23 cellular contexts compared by ENCODE assay signal in the genomic region with DNA sequence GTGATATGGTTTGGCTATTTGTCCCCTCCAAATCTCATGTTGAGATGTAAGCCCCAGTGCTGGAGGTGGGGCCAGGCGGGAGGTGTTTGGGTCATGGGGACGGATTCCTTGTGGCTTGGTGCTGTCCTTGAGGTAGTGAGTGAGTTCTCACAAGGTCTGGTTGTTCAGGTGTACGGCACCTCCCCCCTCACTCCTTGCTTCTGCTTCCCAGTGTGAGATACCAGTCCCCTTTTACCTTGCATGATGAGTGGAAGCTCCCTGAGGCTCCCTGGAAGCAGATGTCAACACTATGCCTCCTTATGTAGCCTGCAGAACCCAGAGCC.
A peak's percentile ranks its signal among the peaks of the same experiment; 100 is the strongest.
DNase-seq lines count a peak whose midpoint lies in the region; ATAC-seq and TF ChIP-seq lines count a peak whose summit lies in the region.
"Had no signal": no experiment of that assay in that cellular context is flagged by ENCODE, and none has a peak within 500 bp of the region (broad histone marks: within the 10 kb centered on the region; RNA-seq: fewer than 3 reads in every experiment).

No MANE protein-coding gene starts in this region.

- no peaks in the 10 kb centered on the region for H3K79me2 ChIP-seq in MM.1S (ENCODE audit: low read length)
- H3K79me2 ChIP-seq in osteoblast (ENCODE audit: insufficient read depth, low read length), result no peaks in the 10 kb centered on the region

- H3K4me3 ChIP-seq in BLaER1 (no peak overlapping the region), MM.1S (ENCODE audit: low read length) (no peak overlapping the region), osteoblast (ENCODE audit: insufficient read depth, low read length) (no peak overlapping the region)
- H3K4me3 ChIP-seq in CD4-positive, CD25-positive, alpha-beta regulatory T cell (ENCODE audit: low read depth, low read length), result no peak overlapping the region

- H2AFZ ChIP-seq in MM.1S (ENCODE audit: low read length) (no peak overlapping the region), osteoblast (ENCODE audit: low read length) (no peak overlapping the region)

- H3K27me3 ChIP-seq in BLaER1 (no peaks in the 10 kb centered on the region), MM.1S (replicated peaks; ENCODE audit: insufficient read depth, low read length) (no peaks in the 10 kb centered on the region), osteoblast (ENCODE audit: insufficient read depth, low read length) (no peaks in the 10 kb centered on the region)
- H3K27me3 ChIP-seq in CD4-positive, CD25-positive, alpha-beta regulatory T cell (ENCODE audit: control insufficient read depth, insufficient read depth, low read length), result no peaks in the 10 kb centered on the region

- no peaks in the 10 kb centered on the region for H3K9me3 Mint-ChIP-seq in CD4-positive, CD25-positive, alpha-beta regulatory T cell
- H3K9me3 Mint-ChIP-seq in naive thymus-derived CD8-positive, alpha-beta T cell, result no peaks in the 10 kb centered on the region
- H3K9me3 Mint-ChIP-seq: activated naive CD4-positive, alpha-beta T cell treated with anti-CD3 and anti-CD28 coated beads for 36 hours; activated T-helper 1 cell treated with anti-CD3 and anti-CD28 coated beads, Interleukin-12 subunit alpha, Interleukin-12 subunit beta, Interleukin-2, Interleukin-4 antibody, amounts not matched to agents 30 ng/mL and 10 ng/mL and 1 ng/mL, durations not matched to agents 14 hours and 24 hours and 36 hours; neural crest cell had no signal

- no peak for DNase-seq in CD4-positive, CD25-positive, alpha-beta regulatory T cell
- DNase-seq in MM.1S, result no peak
- no peak for DNase-seq in naive thymus-derived CD8-positive, alpha-beta T cell
- DNase-seq in activated CD4-positive, alpha-beta T cell treated with anti-CD3 and anti-CD28 coated beads for 48 hours, result no peak
- no peak for DNase-seq in osteoblast (ENCODE audit: insufficient read length, low spot score, missing footprints)
- no peak for DNase-seq in NOMO-1 treated with DMSO at 0.1 percent for 48 hours (lab: John Stamatoyannopoulos, UW; ENCODE audit: unreplicated experiment)
- DNase-seq: activated CD4-positive, CD25-positive, alpha-beta regulatory T cell treated with anti-CD3 and anti-CD28 coated beads, Interleukin-2, amount 50 U/mL, for 72 hours; activated naive CD4-positive, alpha-beta T cell treated with anti-CD3 and anti-CD28 coated beads for 36 hours; cortex of kidney; DMS153; H7; kidney glomerular epithelial cell; NCI-H146; NCI-H510A; OCI-M1; posterior cingulate gyrus; stimulated activated naive CD8-positive, alpha-beta T cell treated with anti-CD3 and anti-CD28 coated beads, Interleukin-15, Interleukin-2, amounts not matched to agents 100 U/mL and 50 U/mL, for 24 hours; T-helper 2 cell had no signal

- POLR2A ChIA-PET in naive thymus-derived CD8-positive, alpha-beta T cell (lab: Charles Lee), result interaction anchor here (0.6 to 0.8 kb wide), 2 partner anchors 51 to 389 kb away, joined by 3 read pairs; no protein-coding TSS in a partner anchor

- H3F3A ChIP-seq in MM.1S (ENCODE audit: insufficient read depth, low read length), result no peaks in the 10 kb centered on the region

- H3K27ac ChIP-seq in BLaER1, result peak overlapping the region; percentile 66
- H3K27ac ChIP-seq in CD4-positive, CD25-positive, alpha-beta regulatory T cell (ENCODE audit: insufficient read depth, low read length, poor library complexity, severe bottlenecking), result no peak overlapping the region
- peak overlapping the region; percentile 15; the same call in 1 of the 2 replicates for H3K27ac ChIP-seq in MM.1S (ENCODE audit: low read length)
- H3K27ac ChIP-seq in osteoblast (ENCODE audit: low read depth, low read length), result no peak overlapping the region

- TF ChIP-seq CTCF in MM.1S (IDR thresholded peaks at IDR 0.05; ENCODE audit: low read length) (no peak), osteoblast (IDR thresholded peaks at IDR 0.05; ENCODE audit: extremely low read depth, low read depth, low read length) (no peak)

- H3K4me1 ChIP-seq in BLaER1 (peaks cover 100% of the 10 kb centered on the region), MM.1S (ENCODE audit: low read length) (no peaks in the 10 kb centered on the region), osteoblast (ENCODE audit: insufficient read depth, low read length) (peaks cover 10% of the 10 kb centered on the region)
- H3K4me1 ChIP-seq in CD4-positive, CD25-positive, alpha-beta regulatory T cell (ENCODE audit: control insufficient read depth, insufficient read depth, low read length, poor library complexity, severe bottlenecking), result peaks cover 57% of the 10 kb centered on the region

- H3K9me2 ChIP-seq in MM.1S (replicated peaks; ENCODE audit: insufficient read depth, low read length), result no peaks in the 10 kb centered on the region

- H3K36me3 ChIP-seq in BLaER1 (peaks cover 39% of the 10 kb centered on the region), MM.1S (replicated peaks; ENCODE audit: insufficient read depth, low read length) (no peaks in the 10 kb centered on the region), osteoblast (ENCODE audit: insufficient read depth, low read length) (no peaks in the 10 kb centered on the region)
- H3K36me3 ChIP-seq in CD4-positive, CD25-positive, alpha-beta regulatory T cell (ENCODE audit: control insufficient read depth, insufficient read depth, low read length), result peaks cover 3% of the 10 kb centered on the region

- ATAC-seq in CD4-positive, CD25-positive, alpha-beta regulatory T cell (ENCODE audit: low read depth in 2 of 2), result no peak
- no peak for ATAC-seq in naive thymus-derived CD8-positive, alpha-beta T cell
- no peak for ATAC-seq in HG02588 (IDR thresholded peaks at IDR 0.05; ENCODE audit: unreplicated experiment)
- ATAC-seq: SK-N-SH treated with all-trans-retinoic acid at 6 μM for 48 hours; stimulated activated naive CD8-positive, alpha-beta T cell treated with anti-CD3 and anti-CD28 coated beads, Interleukin-15, Interleukin-2, amounts not matched to agents 100 U/mL and 50 U/mL, for 24 hours had no signal

- H3K9me3 ChIP-seq in BLaER1 (no peaks in the 10 kb centered on the region), MM.1S (replicated peaks; ENCODE audit: insufficient read depth, low read length) (no peaks in the 10 kb centered on the region), osteoblast (ENCODE audit: low read depth, low read length) (no peaks in the 10 kb centered on the region)
- H3K9me3 ChIP-seq in CD4-positive, CD25-positive, alpha-beta regulatory T cell (ENCODE audit: control insufficient read depth in 2 of 2, low read length in 2 of 2), result no peaks in the 10 kb centered on the region

- H3K27ac Mint-ChIP-seq in CD4-positive, CD25-positive, alpha-beta regulatory T cell, result peak overlapping the region; percentile 62 to 77 (median 69)
- H3K27ac Mint-ChIP-seq in naive thymus-derived CD8-positive, alpha-beta T cell, result peak overlapping the region in 6 of 10 donors; percentile 26 to 86 (median 81)
- H3K27ac Mint-ChIP-seq: activated naive CD4-positive, alpha-beta T cell treated with anti-CD3 and anti-CD28 coated beads for 36 hours; activated T-helper 1 cell treated with anti-CD3 and anti-CD28 coated beads, Interleukin-12 subunit alpha, Interleukin-12 subunit beta, Interleukin-2, Interleukin-4 antibody, amounts not matched to agents 30 ng/mL and 10 ng/mL and 1 ng/mL, durations not matched to agents 14 hours and 24 hours and 36 hours had no signal

- H3K36me3 Mint-ChIP-seq in CD4-positive, CD25-positive, alpha-beta regulatory T cell, result peaks cover 21% of the 10 kb centered on the region
- H3K36me3 Mint-ChIP-seq in naive thymus-derived CD8-positive, alpha-beta T cell, result no peaks in the 10 kb centered on the region

- H3K4me2 ChIP-seq in BLaER1 (peak overlapping the region; percentile 94), MM.1S (ENCODE audit: low read depth, low read length) (no peak overlapping the region), osteoblast (ENCODE audit: insufficient read depth, low read length) (no peak overlapping the region)

- peaks cover 32 to 89% (median 62%) of the 10 kb centered on the region in 4 donors for H3K4me1 Mint-ChIP-seq in CD4-positive, CD25-positive, alpha-beta regulatory T cell
- H3K4me1 Mint-ChIP-seq in naive thymus-derived CD8-positive, alpha-beta T cell, result peaks cover 34 to 45% (median 40%) of the 10 kb centered on the region in 4 donors

- H3K9ac ChIP-seq in BLaER1 (peak overlapping the region; percentile 52), MM.1S (ENCODE audit: low read length) (no peak overlapping the region)

- no peaks in the 10 kb centered on the region for H3K27me3 Mint-ChIP-seq in CD4-positive, CD25-positive, alpha-beta regulatory T cell
- H3K27me3 Mint-ChIP-seq in naive thymus-derived CD8-positive, alpha-beta T cell, result no peaks in the 10 kb centered on the region

- H4K20me1 ChIP-seq in BLaER1, result peaks cover 83% of the 10 kb centered on the region
- H4K20me1 ChIP-seq in MM.1S (ENCODE audit: insufficient read depth, low read length), result no peaks in the 10 kb centered on the region
- no peaks in the 10 kb centered on the region for H4K20me1 ChIP-seq in osteoblast (ENCODE audit: insufficient read depth, low read length)

- H3K4me3 Mint-ChIP-seq in CD4-positive, CD25-positive, alpha-beta regulatory T cell, result peak overlapping the region in 1 of 4 donors; percentile 10
- no peak overlapping the region for H3K4me3 Mint-ChIP-seq in naive thymus-derived CD8-positive, alpha-beta T cell
- H3K4me3 Mint-ChIP-seq: activated naive CD4-positive, alpha-beta T cell treated with anti-CD3 and anti-CD28 coated beads for 36 hours; activated T-helper 1 cell treated with anti-CD3 and anti-CD28 coated beads, Interleukin-12 subunit alpha, Interleukin-12 subunit beta, Interleukin-2, Interleukin-4 antibody, amounts not matched to agents 30 ng/mL and 10 ng/mL and 1 ng/mL, durations not matched to agents 14 hours and 24 hours and 36 hours; neural crest cell had no signal

Comparison
In these comparisons a context has a peak if more than half of its experiments do, and no peak if none do; other contexts are left out.
1. H3K27ac ChIP-seq: peak in BLaER1 (single experiment) and MM.1S (single experiment); none in CD4-positive, CD25-positive, alpha-beta regulatory T cell (single experiment) and osteoblast (single experiment).